ENCODE assay signal across 31 cellular contexts in the genomic region with DNA sequence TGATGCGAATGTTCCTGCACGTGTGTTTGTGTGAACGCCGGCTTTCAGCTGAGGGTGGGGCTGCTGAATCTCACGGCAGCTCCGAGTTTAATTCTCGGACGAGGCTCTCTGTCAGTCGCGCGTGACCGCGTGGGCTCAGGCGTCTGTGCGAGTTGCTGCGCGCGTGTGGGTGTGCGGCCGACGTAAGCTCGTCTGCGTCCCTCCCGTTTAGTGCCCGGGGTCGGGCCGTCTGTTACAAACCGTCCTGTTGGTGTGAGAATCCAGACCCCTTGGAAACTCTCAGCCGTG. TPM values are rescaled to one million over a fixed set of nuclear protein-coding genes. Genes with fewer than 3 reads are reported as not detected.
"Had no signal": no experiment of that assay in that cellular context is flagged by ENCODE, and none has a peak within 500 bp of the region (broad histone marks: within the 10 kb centered on the region; RNA-seq: fewer than 3 reads in every experiment).

No MANE protein-coding gene starts in this region.

- H3K4me3 ChIP-seq: lung, mucosa of descending colon, right atrium auricular region, right lobe of liver, smooth muscle cell, tibial nerve, vagina had no signal

- FAIRE-seq: keratinocyte had no signal

- DNase-seq: hippocampal formation; left ventricle myocardium superior; midbrain; naive thymus-derived CD4-positive, alpha-beta T cell; occipital lobe; stimulated activated CD4-positive, alpha-beta T cell treated with anti-CD3 and anti-CD28 coated beads, Interleukin-1b, Interleukin-23, amount 100 ng/mL, for 48 hours; stimulated activated CD4-positive, alpha-beta T cell treated with anti-CD3 and anti-CD28 coated beads, Interleukin-2, amount 100 ng/mL, for 48 hours; stimulated activated CD4-positive, alpha-beta T cell treated with anti-CD3 and anti-CD28 coated beads, Interleukin-4, amount 100 ng/mL, for 4 hours; stimulated activated CD8-positive, alpha-beta memory T cell treated with anti-CD3 and anti-CD28 coated beads, Interleukin-4, amount 100 ng/mL, for 48 hours; stimulated activated naive CD4-positive, alpha-beta T cell treated with Interleukin-2 at 50 U/mL for 16 hours; stimulated activated naive CD8-positive, alpha-beta T cell treated with anti-CD3 and anti-CD28 coated beads, Interleukin-15, amount 100 ng/mL, for 72 hours; substantia nigra had no signal

- H3K36me3 Mint-ChIP-seq: memory B cell; naive thymus-derived CD4-positive, alpha-beta T cell; natural killer cell treated with Interleukin-12 subunit alpha and Interleukin-12 subunit beta and Interleukin-15 and Interleukin-18, amount 100 ng/mL, for 72 hours; stimulated activated memory B cell treated with anti-CD40 and anti-IgM and Interleukin-4, amounts not matched to agents 10 μg/mL and 1 μg/mL and 100 μg/mL, for 72 hours; type B pancreatic cell had no signal

- H3K9me3 Mint-ChIP-seq: memory B cell; naive thymus-derived CD4-positive, alpha-beta T cell; natural killer cell treated with Interleukin-12 subunit alpha and Interleukin-12 subunit beta and Interleukin-15 and Interleukin-18, amount 100 ng/mL, for 72 hours; stimulated activated memory B cell treated with anti-CD40 and anti-IgM and Interleukin-4, amounts not matched to agents 10 μg/mL and 1 μg/mL and 100 μg/mL, for 72 hours; stimulated activated naive CD8-positive, alpha-beta T cell treated with anti-CD3 and anti-CD28 coated beads, Interleukin-15, amount 100 ng/mL, for 72 hours; type B pancreatic cell had no signal

- H3K9ac ChIP-seq: parathyroid adenoma had no signal

- H3K27me3 ChIP-seq: right atrium auricular region, right lobe of liver, vagina had no signal

- H3K9me3 ChIP-seq: mucosa of descending colon, neutrophil, right atrium auricular region, right lobe of liver, tibial nerve, vagina had no signal

- H3K27ac Mint-ChIP-seq: memory B cell; natural killer cell treated with Interleukin-12 subunit alpha and Interleukin-12 subunit beta and Interleukin-15 and Interleukin-18, amount 100 ng/mL, for 72 hours; progenitor cell of endocrine pancreas; stimulated activated memory B cell treated with anti-CD40 and anti-IgM and Interleukin-4, amounts not matched to agents 10 μg/mL and 1 μg/mL and 100 μg/mL, for 72 hours; stimulated activated naive CD8-positive, alpha-beta T cell treated with anti-CD3 and anti-CD28 coated beads, Interleukin-15, amount 100 ng/mL, for 72 hours; type B pancreatic cell had no signal

- ATAC-seq: left ventricle myocardium superior; mucosa of descending colon; naive thymus-derived CD4-positive, alpha-beta T cell; natural killer cell treated with Interleukin-12 subunit alpha and Interleukin-12 subunit beta and Interleukin-15 and Interleukin-18, amount 100 ng/mL, for 72 hours; right lobe of liver; stimulated activated memory B cell treated with anti-CD40 and anti-IgM and Interleukin-4, amounts not matched to agents 10 μg/mL and 1 μg/mL and 100 μg/mL, for 72 hours; stimulated activated naive CD8-positive, alpha-beta T cell treated with anti-CD3 and anti-CD28 coated beads, Interleukin-15, amount 100 ng/mL, for 72 hours had no signal

- H3K4me3 Mint-ChIP-seq: memory B cell; naive thymus-derived CD4-positive, alpha-beta T cell; natural killer cell treated with Interleukin-12 subunit alpha and Interleukin-12 subunit beta and Interleukin-15 and Interleukin-18, amount 100 ng/mL, for 72 hours; stimulated activated memory B cell treated with anti-CD40 and anti-IgM and Interleukin-4, amounts not matched to agents 10 μg/mL and 1 μg/mL and 100 μg/mL, for 72 hours; stimulated activated naive CD8-positive, alpha-beta T cell treated with anti-CD3 and anti-CD28 coated beads, Interleukin-15, amount 100 ng/mL, for 72 hours; type B pancreatic cell had no signal

- H3K36me3 ChIP-seq: neutrophil, right atrium auricular region, right lobe of liver, tibial nerve, vagina had no signal

- H3K4me1 Mint-ChIP-seq: memory B cell; stimulated activated memory B cell treated with anti-CD40 and anti-IgM and Interleukin-4, amounts not matched to agents 10 μg/mL and 1 μg/mL and 100 μg/mL, for 72 hours; stimulated activated naive CD8-positive, alpha-beta T cell treated with anti-CD3 and anti-CD28 coated beads, Interleukin-15, amount 100 ng/mL, for 72 hours had no signal

- H3K27ac ChIP-seq: neutrophil, parathyroid adenoma, right atrium auricular region, right lobe of liver, tibial nerve, vagina had no signal

- H3K4me1 ChIP-seq: parathyroid adenoma, right atrium auricular region, right lobe of liver, tibial nerve, vagina had no signal

RNA-seq across cellular contexts. Expression of a gene that starts 41.6 kb away (rescaled TPM):
- total RNA-seq: mesenteric fat pad, myocyte, skeletal muscle tissue, vagina had no signal
- polyA plus RNA-seq: naive thymus-derived CD4-positive, alpha-beta T cell; urinary bladder had no signal
